8 cellular contexts compared by ENCODE assay signal in genomic region chr6:28281288-28282064, GRCh38.
A peak's percentile ranks its signal among the peaks of the same experiment; 100 is the strongest.
DNase-seq lines count a peak whose midpoint lies in the region; ATAC-seq and TF ChIP-seq lines count a peak whose summit lies in the region.

Gene PGBD1 (plus strand): TSS chr6:28281572. CDS start chr6:28283814, 2,242 bp downstream.

- ATAC-seq in GM18867 (IDR thresholded peaks at IDR 0.05; ENCODE audit: unreplicated experiment), result peak; percentile 86
- ATAC-seq in HG03097 (IDR thresholded peaks at IDR 0.05; ENCODE audit: low FRiP score, unreplicated experiment), result peak; percentile 52

- CTCF ChIA-PET in AG04449 (lab: Yijun Ruan, JAX), result interaction anchor here (0.9 to 1.6 kb wide), 4 partner anchors 9 to 14 kb away, joined by 3 to 4 read pairs (median 3); no protein-coding TSS in a partner anchor

- no peak for TF ChIP-seq CTCF in AG04449 (IDR thresholded peaks at IDR 0.05; ENCODE audit: insufficient read depth, low read length, missing control alignments)

- POLR2A ChIA-PET in AG04449 (lab: Yijun Ruan, JAX), result interaction anchor here (0.6 to 1.8 kb wide), 6 partner anchors 12 to 157 kb away, joined by 3 to 11 read pairs (median 4); partner anchors contain the start of genes ZKSCAN4, ZSCAN16 and ZSCAN26

- H3K4me3 ChIP-seq in AG04449 (ENCODE audit: low read depth, low read length), result peak within 1 kb of the TSS; percentile 71

- DNase-seq in AG04449 (ENCODE audit: low read depth, low spot score), result peak; percentile 9
- peak; percentile 82 for DNase-seq in NCI-H2171 treated with DMSO at 0.1 percent for 48 hours (lab: John Stamatoyannopoulos, UW)
- DNase-seq in activated CD4-positive, CD25-positive, alpha-beta regulatory T cell treated with anti-CD3 and anti-CD28 coated beads, Interleukin-2, amount 50 U/mL, for 72 hours, result peak; percentile 43
- peak; percentile 59 for DNase-seq in dedifferentiated amniotic fluid mesenchymal stem cell (ENCODE audit: extremely low spot score)
- DNase-seq in kidney tubule cell (ENCODE audit: low spot score), result peak; percentile 75
- DNase-seq in stimulated activated CD4-positive, alpha-beta T cell treated with anti-CD3 and anti-CD28 coated beads, Interleukin-15, amount 100 ng/mL, for 48 hours (ENCODE audit: low read depth in 2 of 2), result peak; percentile 32 to 37

Comparison
In these comparisons a context has a peak if more than half of its experiments do, and no peak if none do; other contexts are left out.
1. Peak in every context shown above with its lines: DNase-seq, ATAC-seq and H3K4me3 ChIP-seq.
2. DNase-seq: peak in every context shown above with its lines; median percentile 82 in NCI-H2171 treated with DMSO at 0.1 percent for 48 hours; 75 in kidney tubule cell; 59 in dedifferentiated amniotic fluid mesenchymal stem cell; 43 in activated CD4-positive, CD25-positive, alpha-beta regulatory T cell treated with anti-CD3 and anti-CD28 coated beads, Interleukin-2, amount 50 U/mL, for 72 hours; 34 in stimulated activated CD4-positive, alpha-beta T cell treated with anti-CD3 and anti-CD28 coated beads, Interleukin-15, amount 100 ng/mL, for 48 hours; 9 in AG04449.